In the genomic region with DNA sequence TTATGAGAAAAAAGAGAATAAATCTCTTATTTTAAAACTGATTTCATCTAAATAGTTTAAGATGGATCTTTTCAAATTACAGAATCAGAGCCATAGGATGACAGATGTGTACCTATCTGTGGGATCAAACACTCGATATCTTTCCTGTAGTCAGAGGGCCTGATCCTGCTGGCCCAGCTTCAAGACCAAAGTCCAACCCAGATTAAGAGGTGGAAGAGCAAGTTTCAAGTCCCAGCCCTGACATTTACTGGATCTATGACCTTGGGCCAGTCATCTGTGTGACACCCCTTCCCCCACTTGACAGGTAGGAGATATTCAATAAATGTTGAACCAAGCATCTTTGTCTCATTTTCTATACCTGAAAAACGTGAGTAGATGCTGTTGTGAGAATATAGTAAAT, we compare ENCODE assay signal across 7 cellular contexts.
"Had no signal": no experiment of that assay in that cellular context is flagged by ENCODE, and none has a peak within 500 bp of the region (broad histone marks: within the 10 kb centered on the region; RNA-seq: fewer than 3 reads in every experiment).

No MANE protein-coding gene starts in this region.

- H3K4me2 ChIP-seq: GM23338 had no signal

- H2AFZ ChIP-seq: GM23338 had no signal

- H3K4me3 ChIP-seq: GM23338 had no signal

- ATAC-seq: GM23338 had no signal

- DNase-seq: H9, HCEC 1CT, KBM-7 had no signal

- FAIRE-seq: H1, H54, HTR-8/SVneo had no signal
